Comparison of ENCODE assay signal across 18 cellular contexts in the genomic region with DNA sequence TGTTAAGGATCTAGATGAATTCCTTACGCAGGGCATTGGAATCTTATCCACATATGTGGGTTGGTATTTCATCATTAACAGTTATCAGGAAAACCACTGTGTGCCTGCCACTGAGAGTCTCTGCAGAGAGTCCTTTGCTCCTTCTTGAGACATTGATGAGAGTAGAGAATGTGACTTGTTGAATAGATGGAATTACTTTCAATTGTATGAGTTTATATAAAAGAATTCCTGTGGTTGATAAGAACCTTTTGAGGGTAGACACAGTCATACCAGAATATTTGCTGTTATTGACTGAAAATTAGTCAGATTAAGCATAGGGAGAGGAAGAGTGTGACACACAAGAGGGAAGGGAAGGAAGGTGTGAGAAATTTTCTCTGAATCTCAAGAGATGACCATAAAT. TPM values are rescaled to one million over a fixed set of nuclear protein-coding genes. Genes with fewer than 3 reads are reported as not detected.
DNase-seq lines count a peak whose midpoint lies in the region; ATAC-seq and TF ChIP-seq lines count a peak whose summit lies in the region.
"Had no signal": no experiment of that assay in that cellular context is flagged by ENCODE, and none has a peak within 500 bp of the region (broad histone marks: within the 10 kb centered on the region; RNA-seq: fewer than 3 reads in every experiment).

No MANE protein-coding gene starts in this region.

- H3K4me3 ChIP-seq in AG04450 (ENCODE audit: low read depth, low read length) (no peak overlapping the region), astrocyte of the cerebellum (ENCODE audit: low read depth, low read length) (no peak overlapping the region), hepatocyte (no peak overlapping the region)
- H3K4me3 ChIP-seq: colonic mucosa, ovary, spleen had no signal

- H3K36me3 ChIP-seq in hepatocyte (replicated peaks; ENCODE audit: insufficient read depth, low read depth), result no peaks in the 10 kb centered on the region
- H3K36me3 ChIP-seq: colonic mucosa, ovary, spleen had no signal

- no peak for TF ChIP-seq CTCF in AG04450 (IDR thresholded peaks at IDR 0.05; ENCODE audit: low read depth, low read length)
- TF ChIP-seq CTCF in astrocyte of the cerebellum (IDR thresholded peaks at IDR 0.05; ENCODE audit: low read depth, low read length, missing control alignments), result no peak
- TF ChIP-seq CTCF in hepatocyte (IDR thresholded peaks at IDR 0.05; ENCODE audit: poor library complexity), result no peak

- H3K9me2 ChIP-seq in hepatocyte (replicated peaks; ENCODE audit: insufficient read depth), result no peaks in the 10 kb centered on the region

- in situ Hi-C loops in astrocyte of the cerebellum (cut with HindIII; ENCODE audit: low sequenced_read_pairs), result no loop called here

- no peaks in the 10 kb centered on the region for H3K9me3 ChIP-seq in AG04450 (ENCODE audit: control insufficient read depth, insufficient read depth, low read length)
- H3K9me3 ChIP-seq in hepatocyte (ENCODE audit: low read depth), result no peaks in the 10 kb centered on the region
- H3K9me3 ChIP-seq: colonic mucosa, ovary, spleen had no signal

- H2AFZ ChIP-seq in hepatocyte, result no peak overlapping the region

- CTCF ChIA-PET in AG04450 (lab: Charles Lee), result no interaction called here

- 92% methylated on average over 1 of the region's 1 CpG for WGBS in hepatocyte (ENCODE audit: low lambda C conversion rate, missing lambda C conversion rate)

- H3K27me3 ChIP-seq in AG04450 (ENCODE audit: control insufficient read depth, insufficient read depth, low read length), result no peaks in the 10 kb centered on the region
- no peaks in the 10 kb centered on the region for H3K27me3 ChIP-seq in hepatocyte
- H3K27me3 ChIP-seq: colonic mucosa, ovary, spleen had no signal

- no peaks in the 10 kb centered on the region for H4K20me1 ChIP-seq in hepatocyte (ENCODE audit: insufficient read depth, poor library complexity, severe bottlenecking)

- DNase-seq in AG04450 (ENCODE audit: low read depth, low spot score) (peak; percentile 23), HS-27A (ENCODE audit: low read depth) (peak; percentile 74), astrocyte of the cerebellum (ENCODE audit: low read depth) (peak; percentile 59), iris pigment epithelial cell (ENCODE audit: low read depth) (peak; percentile 73), hepatocyte (ENCODE audit: low spot score) (no peak), caudate nucleus (lab: John Stamatoyannopoulos, UW) (no peak)
- DNase-seq: ACHN; activated naive CD8-positive, alpha-beta T cell treated with anti-CD3 and anti-CD28 coated beads, Interleukin-2, amount 10 ng/mL, durations not matched to agents 7 days and 5 days; activated T-cell treated with anti-CD3 and anti-CD28 coated beads for 4 hours; colonic mucosa; DMS 273 treated with DMSO at 0.1 percent for 48 hours; NCI-H1092; ovary; spleen had no signal

- ATAC-seq in GM19351 (IDR thresholded peaks at IDR 0.05; ENCODE audit: unreplicated experiment) (no peak), HG03108 (IDR thresholded peaks at IDR 0.05; ENCODE audit: unreplicated experiment) (no peak)
- ATAC-seq: activated CD4-positive, CD25-positive, alpha-beta regulatory T cell treated with anti-CD3 and anti-CD28 coated beads, Interleukin-2, amount 50 U/mL, for 24 hours; HepG2 had no signal

- no peak overlapping the region for H3K4me2 ChIP-seq in hepatocyte

- POLR2A ChIA-PET in AG04450 (lab: Yijun Ruan, JAX), result no interaction called here

- H3K79me2 ChIP-seq in hepatocyte, result peaks cover 2% of the 10 kb centered on the region

- H3K4me1 ChIP-seq in hepatocyte (ENCODE audit: insufficient read depth), result no peaks in the 10 kb centered on the region
- H3K4me1 ChIP-seq: colonic mucosa, spleen had no signal

- H3K27ac ChIP-seq in AG04450 (ENCODE audit: low read depth, low read length) (no peak overlapping the region), hepatocyte (no peak overlapping the region), caudate nucleus (ENCODE audit: low read depth, low read length) (no peak overlapping the region)
- H3K27ac ChIP-seq: colonic mucosa, ovary, spleen had no signal

RNA-seq across cellular contexts. Expression of a gene that starts 30.8 kb away (rescaled TPM):
- polyA plus RNA-seq in AG04450 (2011; rRNA removed), result 0.56 and 0.98 TPM in 2 replicates
- polyA minus RNA-seq in AG04450 (2011; rRNA and poly(A)+ RNA removed), result 0.83 and 1.3 TPM in 2 replicates
- 17.1 and 20.9 TPM in 2 replicates for total RNA-seq in hepatocyte
- 13.6 and 18.6 TPM in 2 replicates for polyA plus RNA-seq in hepatocyte
- total RNA-seq: activated naive CD8-positive, alpha-beta T cell treated with anti-CD3 and anti-CD28 coated beads, Interleukin-2, amount 10 ng/mL, durations not matched to agents 7 days and 5 days had no signal

Comparison
In these comparisons a context has a peak if more than half of its experiments do, and no peak if none do; other contexts are left out.
1. DNase-seq: peak in AG04450 (single experiment), HS-27A (single experiment), astrocyte of the cerebellum (single experiment) and iris pigment epithelial cell (single experiment); none in hepatocyte (single experiment) and caudate nucleus (0 of 61).